10 cellular contexts compared by ENCODE assay signal in the genomic region with DNA sequence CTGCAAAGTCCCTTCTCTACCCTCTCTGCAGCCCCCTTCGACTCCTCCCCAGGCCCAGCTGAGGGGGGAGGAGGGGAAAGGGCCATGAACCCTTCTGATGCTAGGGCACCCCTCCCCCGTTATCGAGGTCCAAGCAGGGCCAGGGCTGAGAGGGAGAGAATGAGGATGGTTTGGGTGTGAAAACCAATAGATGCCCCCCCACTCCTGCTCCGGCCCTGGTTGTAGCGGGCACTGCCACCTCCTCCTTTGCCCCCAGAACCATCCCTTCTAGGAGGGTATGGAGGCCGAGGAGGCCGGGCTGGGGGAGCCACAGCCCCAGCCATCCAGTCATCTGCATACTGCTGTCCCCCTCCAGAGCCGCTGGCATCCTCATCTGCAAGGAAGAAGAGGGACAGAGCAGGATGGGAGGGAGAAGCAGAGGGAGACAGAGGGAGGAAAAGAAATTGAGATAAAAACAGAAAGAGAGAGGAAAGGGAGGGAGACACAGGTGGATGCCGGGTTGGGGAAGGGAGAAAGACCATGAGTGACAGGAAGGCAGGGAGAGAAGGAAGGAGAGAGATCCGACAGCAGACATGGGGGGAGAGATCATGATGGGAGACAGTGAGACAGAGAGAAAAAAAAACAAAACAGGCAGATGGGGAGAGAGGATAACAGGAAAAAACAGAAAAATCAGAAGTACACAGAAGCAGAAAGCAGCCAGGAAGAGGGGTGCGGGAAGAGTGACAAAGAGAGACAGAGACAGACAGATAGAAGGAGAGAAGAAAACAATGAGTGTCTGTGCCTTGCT. TPM values are rescaled to one million over a fixed set of nuclear protein-coding genes. Genes with fewer than 3 reads are reported as not detected.
A peak's percentile ranks its signal among the peaks of the same experiment; 100 is the strongest.
DNase-seq lines count a peak whose midpoint lies in the region; ATAC-seq and TF ChIP-seq lines count a peak whose summit lies in the region.
"Had no signal": no experiment of that assay in that cellular context is flagged by ENCODE, and none has a peak within 500 bp of the region (broad histone marks: within the 10 kb centered on the region; RNA-seq: fewer than 3 reads in every experiment).

No MANE protein-coding gene starts in this region.

- no peaks in the 10 kb centered on the region for H4K20me1 ChIP-seq in DOHH2 (ENCODE audit: control insufficient read depth, insufficient read depth, low read depth, low read length)

- peak overlapping the region; percentile 67 for H3K4ac ChIP-seq in neuronal stem cell (ENCODE audit: low read length)

- H3K27me3 Mint-ChIP-seq in IgD-negative memory B cell = peaks cover 52% of the 10 kb centered on the region

- H2AK5ac ChIP-seq in neuronal stem cell (ENCODE audit: low read depth, low read length) = peak overlapping the region; percentile 78

- H2BK120ac ChIP-seq in neuronal stem cell (ENCODE audit: low read depth, low read length) = peak overlapping the region; percentile 82

- TF ChIP-seq CTCF in DOHH2 (IDR thresholded peaks at IDR 0.05; ENCODE audit: low read depth, low read length, poor library complexity, severe bottlenecking) (no peak), brain microvascular endothelial cell (IDR thresholded peaks at IDR 0.05; ENCODE audit: low read depth, low read length, missing control alignments) (no peak)

- peak overlapping the region; percentile 55 for H3K9ac ChIP-seq in neuronal stem cell (ENCODE audit: low read depth, low read length, poor library complexity)

- H3K4me1 Mint-ChIP-seq in IgD-negative memory B cell = peaks cover 23 to 32% (median 24%) of the 10 kb centered on the region in 3 donors

- peak overlapping the region; percentile 68 for H3K4me2 ChIP-seq in DOHH2 (ENCODE audit: low read length)
- no peak overlapping the region for H3K4me2 ChIP-seq in neuronal stem cell (ENCODE audit: insufficient read depth, low read length, poor library complexity, severe bottlenecking)

- no peak overlapping the region for H3K14ac ChIP-seq in neuronal stem cell (ENCODE audit: low read length)

- H3K4me1 ChIP-seq in DOHH2 (ENCODE audit: control insufficient read depth, low read length) (peaks cover 70% of the 10 kb centered on the region), neuronal stem cell (ENCODE audit: control insufficient read depth in 2 of 2, insufficient read depth in 1 of 2, low read depth in 1 of 2, low read length in 2 of 2) (peaks cover 24 to 28% of the 10 kb centered on the region in 2 donors)
- H3K4me1 ChIP-seq in effector memory CD4-positive, alpha-beta T cell (ENCODE audit: control insufficient read depth, insufficient read depth, low read length, poor library complexity, severe bottlenecking) = peaks cover 41% of the 10 kb centered on the region

- H2AFZ ChIP-seq in neuronal stem cell (ENCODE audit: low read length) = no peak overlapping the region

- H3K4me3 ChIP-seq in DOHH2 (ENCODE audit: low read length) (peak overlapping the region; percentile 52), neuronal stem cell (ENCODE audit: low read length in 2 of 2) (no peak overlapping the region), brain microvascular endothelial cell (ENCODE audit: low read depth, low read length) (no peak overlapping the region)
- no peak overlapping the region for H3K4me3 ChIP-seq in effector memory CD4-positive, alpha-beta T cell (ENCODE audit: insufficient read depth, low read depth, low read length, poor library complexity, severe bottlenecking)

- peaks cover 2% of the 10 kb centered on the region for H3K79me1 ChIP-seq in neuronal stem cell (ENCODE audit: low read depth, low read length)

- peak overlapping the region in 1 of 3 donors; percentile 14 for H3K27ac Mint-ChIP-seq in IgD-negative memory B cell

- no peaks in the 10 kb centered on the region for H3K9me2 ChIP-seq in DOHH2 (replicated peaks; ENCODE audit: control insufficient read depth, low read length)

- no peak overlapping the region for H2BK5ac ChIP-seq in neuronal stem cell (ENCODE audit: low read length)

- H3K36me3 ChIP-seq in DOHH2 (ENCODE audit: control insufficient read depth, low read length) (peaks cover 32% of the 10 kb centered on the region), neuronal stem cell (replicated peaks in 1 of 2; ENCODE audit: control insufficient read depth in 2 of 2, insufficient read depth in 2 of 2, low read length in 2 of 2) (peaks cover 6 to 46% of the 10 kb centered on the region in 2 donors), brain microvascular endothelial cell (replicated peaks) (no peaks in the 10 kb centered on the region)
- no peaks in the 10 kb centered on the region for H3K36me3 ChIP-seq in effector memory CD4-positive, alpha-beta T cell (ENCODE audit: control insufficient read depth, insufficient read depth, low read length)
- H3K36me3 ChIP-seq: heart right ventricle had no signal

- no peak overlapping the region for H2BK15ac ChIP-seq in neuronal stem cell (ENCODE audit: low read length)

- no peaks in the 10 kb centered on the region for H3K9me3 Mint-ChIP-seq in IgD-negative memory B cell

- H3K23ac ChIP-seq in neuronal stem cell (ENCODE audit: low read depth, low read length, poor library complexity) = no peak overlapping the region

- H2BK12ac ChIP-seq in neuronal stem cell (ENCODE audit: low read length) = no peak overlapping the region

- no peak overlapping the region for H4K91ac ChIP-seq in neuronal stem cell (ENCODE audit: low read depth, low read length, poor library complexity)

- ATAC-seq in GM21576 (IDR thresholded peaks at IDR 0.05; ENCODE audit: unreplicated experiment) = no peak
- no peak for ATAC-seq in HG03108 (IDR thresholded peaks at IDR 0.05; ENCODE audit: unreplicated experiment)
- ATAC-seq: heart right ventricle had no signal

- DNase-seq in effector memory CD4-positive, alpha-beta T cell = no peak
- no peak for DNase-seq in neuronal stem cell (ENCODE audit: low spot score)
- no peak for DNase-seq in brain microvascular endothelial cell
- DNase-seq: DMS 273 treated with DMSO at 0.1 percent for 48 hours, heart right ventricle, Karpas-422 had no signal

- no peaks in the 10 kb centered on the region for H3K36me3 Mint-ChIP-seq in IgD-negative memory B cell

- H3K27me3 ChIP-seq in DOHH2 (ENCODE audit: control insufficient read depth, low read length) (peaks cover 16% of the 10 kb centered on the region), neuronal stem cell (ENCODE audit: control insufficient read depth in 3 of 3, insufficient read depth in 3 of 3, low read depth in 1 of 3, low read length in 3 of 3) (peaks cover 0 to 36% (median 0%) of the 10 kb centered on the region in 3 experiments), brain microvascular endothelial cell (replicated peaks) (peaks cover 4% of the 10 kb centered on the region)
- H3K27me3 ChIP-seq in effector memory CD4-positive, alpha-beta T cell (replicated peaks; ENCODE audit: control insufficient read depth, insufficient read depth, low read length, poor library complexity, severe bottlenecking) = no peaks in the 10 kb centered on the region

- no peak overlapping the region for H3K27ac ChIP-seq in DOHH2 (ENCODE audit: low read depth, low read length)
- peak overlapping the region; percentile 11 for H3K27ac ChIP-seq in effector memory CD4-positive, alpha-beta T cell (ENCODE audit: insufficient read depth, low read length, poor library complexity, severe bottlenecking)
- no peak overlapping the region for H3K27ac ChIP-seq in neuronal stem cell (replicated peaks; ENCODE audit: low read length)
- no peak overlapping the region for H3K27ac ChIP-seq in brain microvascular endothelial cell
- H3K27ac ChIP-seq: heart right ventricle had no signal

- peak overlapping the region; percentile 11 to 87 (median 50) for H3K4me3 Mint-ChIP-seq in IgD-negative memory B cell

- H3F3A ChIP-seq in DOHH2 (ENCODE audit: control insufficient read depth, insufficient read depth) = peaks cover 16% of the 10 kb centered on the region

- peaks cover 3% of the 10 kb centered on the region; the same call in 1 of the 2 replicates for H3K79me2 ChIP-seq in DOHH2 (ENCODE audit: control insufficient read depth, low read length)

- H3K18ac ChIP-seq in neuronal stem cell (ENCODE audit: low read length) = peak overlapping the region; percentile 13

- H4K8ac ChIP-seq in neuronal stem cell (ENCODE audit: low read depth, low read length) = no peak overlapping the region

- WGBS in neuronal stem cell (ENCODE audit: extremely low coverage in 2 of 2, insufficient read length in 2 of 2, insufficient replicate concordance in 1 of 2), 2 donors = no CpG with 5 or more reads among the region's 11 CpGs

- in situ Hi-C loops in brain microvascular endothelial cell (cut with HindIII; ENCODE audit: low pct_ligation_motif_present, low sequenced_read_pairs) = no loop called here

- H3K9me3 ChIP-seq in DOHH2 (ENCODE audit: control insufficient read depth, insufficient read depth, low read length) (no peaks in the 10 kb centered on the region), neuronal stem cell (replicated peaks in 1 of 2; ENCODE audit: control insufficient read depth in 2 of 2, insufficient read depth in 1 of 2, low read depth in 1 of 2, low read length in 2 of 2) (no peaks in the 10 kb centered on the region)
- no peaks in the 10 kb centered on the region for H3K9me3 ChIP-seq in effector memory CD4-positive, alpha-beta T cell (ENCODE audit: control insufficient read depth, low read length)
- H3K9me3 ChIP-seq: heart right ventricle had no signal

RNA-seq across cellular contexts. Expression of a gene that starts 1.9 kb away (rescaled TPM):
- 0.38 TPM for polyA plus RNA-seq in IgD-negative memory B cell
- 4.7 TPM for polyA plus RNA-seq in neuronal stem cell (2013, experiment 1 of 2)
- polyA plus RNA-seq in neuronal stem cell (2013, experiment 2 of 2) = 4.5 TPM

RNA-seq across cellular contexts. Expression of a gene that starts 6.9 kb away (rescaled TPM):
- 0.23 TPM for polyA plus RNA-seq in IgD-negative memory B cell
- 30.8 TPM for polyA plus RNA-seq in neuronal stem cell (2013, experiment 1 of 2)
- 29.9 TPM for polyA plus RNA-seq in neuronal stem cell (2013, experiment 2 of 2)

RNA-seq across cellular contexts. Expression of a gene that starts 7.4 kb away (rescaled TPM):
- 61.5 TPM for polyA plus RNA-seq in IgD-negative memory B cell
- 0.38 TPM for polyA plus RNA-seq in neuronal stem cell (2013, experiment 1 of 2)
- 0.29 TPM for polyA plus RNA-seq in neuronal stem cell (2013, experiment 2 of 2)

RNA-seq across cellular contexts. Expression of a gene that starts 11.8 kb away (rescaled TPM):
- polyA plus RNA-seq in IgD-negative memory B cell = 6.3 TPM
- polyA plus RNA-seq in neuronal stem cell (2013, experiment 1 of 2) = 9.5 TPM
- polyA plus RNA-seq in neuronal stem cell (2013, experiment 2 of 2) = 8.9 TPM

RNA-seq across cellular contexts. Expression of a gene that starts 21.6 kb away (rescaled TPM):
- polyA plus RNA-seq in IgD-negative memory B cell = 443 TPM
- 116 TPM for polyA plus RNA-seq in neuronal stem cell (2013, experiment 1 of 2)
- polyA plus RNA-seq in neuronal stem cell (2013, experiment 2 of 2) = 113 TPM
